11 cellular contexts compared by ENCODE assay signal in the genomic region with DNA sequence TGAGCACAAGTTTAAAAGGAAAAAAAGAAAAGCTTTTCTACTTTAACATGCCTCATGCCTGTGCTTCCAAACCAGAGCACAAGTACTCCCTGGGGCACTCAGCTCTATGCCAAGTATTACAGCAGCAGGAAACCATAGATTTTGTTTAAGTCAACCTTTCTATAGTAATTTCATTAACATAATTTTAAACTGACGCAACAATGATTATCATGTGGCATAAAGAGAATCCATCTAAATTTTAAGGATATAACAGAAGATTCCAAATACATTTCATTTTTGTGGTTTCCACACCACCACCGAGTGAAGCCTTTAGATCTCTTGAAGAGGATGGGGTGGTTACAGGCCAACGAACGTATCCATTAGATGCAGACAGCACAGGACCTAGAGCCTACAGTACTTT.
DNase-seq lines count a peak whose midpoint lies in the region; ATAC-seq and TF ChIP-seq lines count a peak whose summit lies in the region.
"Had no signal": no experiment of that assay in that cellular context is flagged by ENCODE, and none has a peak within 500 bp of the region (broad histone marks: within the 10 kb centered on the region; RNA-seq: fewer than 3 reads in every experiment).

No MANE protein-coding gene starts in this region.

- POLR2A ChIA-PET in WTC11 (lab: Charles Lee): no interaction called here

- TF ChIP-seq POLR2A in testis (IDR thresholded peaks at IDR 0.05): no peak
- TF ChIP-seq POLR2A in esophagus muscularis mucosa (IDR thresholded peaks at IDR 0.05; ENCODE audit: low read depth): no peak

- H3K27ac Mint-ChIP-seq in WTC11: no peak overlapping the region
- peak overlapping the region; percentile 97 for H3K27ac Mint-ChIP-seq in nephron progenitor cell

- peaks cover 6% of the 10 kb centered on the region; the same call in 1 of the 2 replicates for H3K36me3 Mint-ChIP-seq in WTC11
- no peaks in the 10 kb centered on the region for H3K36me3 Mint-ChIP-seq in nephron progenitor cell (ENCODE audit: low read depth)
- H3K36me3 Mint-ChIP-seq: immature natural killer cell had no signal

- H3K4me1 Mint-ChIP-seq in WTC11 (peaks cover 69% of the 10 kb centered on the region), nephron progenitor cell (peaks cover 68% of the 10 kb centered on the region)

- 65 to 78% methylated on average over 4 of the region's 4 CpGs for WGBS in testis, 2 donors
- WGBS in esophagus muscularis mucosa: 78% methylated on average over 4 of the region's 4 CpGs

- CTCF ChIA-PET in WTC11 (lab: Charles Lee): interaction anchor here (0.8 to 1.5 kb wide), 2 partner anchors 105 to 266 kb away, joined by 3 read pairs; no protein-coding TSS in a partner anchor

- H3K4me3 ChIP-seq in testis: no peak overlapping the region
- H3K4me3 ChIP-seq in esophagus muscularis mucosa: no peak overlapping the region
- H3K4me3 ChIP-seq: SJSA1 had no signal

- H3K36me3 ChIP-seq in testis (ENCODE audit: low read depth, missing control alignments): no peaks in the 10 kb centered on the region
- H3K36me3 ChIP-seq in esophagus muscularis mucosa: no peaks in the 10 kb centered on the region
- H3K36me3 ChIP-seq: SJSA1 had no signal

- H3K27me3 Mint-ChIP-seq in WTC11 (ENCODE audit: low read depth) (no peaks in the 10 kb centered on the region), nephron progenitor cell (ENCODE audit: low read depth, poor library complexity) (no peaks in the 10 kb centered on the region)

- DNase-seq in WTC11 (ENCODE audit: low spot score) (no peak), nephron progenitor cell (no peak), HUDEP-2 (lab: John Stamatoyannopoulos, UW; ENCODE audit: unreplicated experiment in 76 of 76) (no peak), testis (no peak), esophagus muscularis mucosa (ENCODE audit: extremely low spot score) (no peak), cortex of kidney (lab: John Stamatoyannopoulos, UW) (no peak)
- DNase-seq: immature natural killer cell; stimulated activated CD4-positive, alpha-beta T cell treated with anti-CD3 and anti-CD28 coated beads, Interleukin-12 subunit alpha, Interleukin-12 subunit beta, amount 100 ng/mL, for 4 hours had no signal

- intact Hi-C loops in testis (cut with DNase I; ENCODE audit: low total_unique reads): no loop called here
- intact Hi-C loops in esophagus muscularis mucosa (cut with DNase I): no loop called here

- TF ChIP-seq EP300 in esophagus muscularis mucosa (IDR thresholded peaks at IDR 0.05): no peak

- peaks cover under 1% of the 10 kb centered on the region; the same call in 1 of the 2 replicates for H3K9me3 Mint-ChIP-seq in WTC11
- peaks cover under 1% of the 10 kb centered on the region for H3K9me3 Mint-ChIP-seq in nephron progenitor cell
- H3K9me3 Mint-ChIP-seq: immature natural killer cell had no signal

- H3K4me1 ChIP-seq in testis (peaks cover 6% of the 10 kb centered on the region), esophagus muscularis mucosa (peaks cover 16 to 38% (median 30%) of the 10 kb centered on the region in 4 donors)
- H3K4me1 ChIP-seq: SJSA1 had no signal

- no peak for TF ChIP-seq CTCF in WTC11 (IDR thresholded peaks at IDR 0.05)
- no peak for TF ChIP-seq CTCF in nephron progenitor cell (IDR thresholded peaks at IDR 0.05)
- no peak for TF ChIP-seq CTCF in testis (IDR thresholded peaks at IDR 0.05)
- TF ChIP-seq CTCF in esophagus muscularis mucosa (IDR thresholded peaks at IDR 0.05): no peak

- ATAC-seq in GM18907 (IDR thresholded peaks at IDR 0.05; ENCODE audit: unreplicated experiment) (peak; percentile 18), HG02798 (IDR thresholded peaks at IDR 0.05; ENCODE audit: poor library complexity, unreplicated experiment) (peak; percentile 15), WTC11 (0 out of 2 replicates have a peak, but pooled peaks have one; percentile 30)

- H3K9me3 ChIP-seq in testis (no peaks in the 10 kb centered on the region), esophagus muscularis mucosa (no peaks in the 10 kb centered on the region)
- H3K9me3 ChIP-seq: SJSA1 had no signal

- H3K27me3 ChIP-seq in testis (no peaks in the 10 kb centered on the region), esophagus muscularis mucosa (no peaks in the 10 kb centered on the region)
- H3K27me3 ChIP-seq: SJSA1 had no signal

- H3K4me3 Mint-ChIP-seq in WTC11: no peak overlapping the region
- no peak overlapping the region for H3K4me3 Mint-ChIP-seq in nephron progenitor cell

- peak overlapping the region in 1 of 2 donors; percentile 8 for H3K27ac ChIP-seq in testis
- no peak overlapping the region for H3K27ac ChIP-seq in esophagus muscularis mucosa (replicated peaks in 1 of 4)
- H3K27ac ChIP-seq: SJSA1 had no signal

TF ChIP-seq in WTC11, 78 proteins besides CTCF, POLR2A, EP300 and RAD21:
- TF ChIP-seq NFE2L1 (CRISPR knock-in tag; IDR thresholded peaks at IDR 0.05) (no peak), RELA (CRISPR knock-in tag; IDR thresholded peaks at IDR 0.05; ENCODE audit: borderline replicate concordance) (no peak), ZNF263 (CRISPR knock-in tag; IDR thresholded peaks at IDR 0.05; ENCODE audit: low read depth) (no peak)
- TF ChIP-seq, protein P1, sequence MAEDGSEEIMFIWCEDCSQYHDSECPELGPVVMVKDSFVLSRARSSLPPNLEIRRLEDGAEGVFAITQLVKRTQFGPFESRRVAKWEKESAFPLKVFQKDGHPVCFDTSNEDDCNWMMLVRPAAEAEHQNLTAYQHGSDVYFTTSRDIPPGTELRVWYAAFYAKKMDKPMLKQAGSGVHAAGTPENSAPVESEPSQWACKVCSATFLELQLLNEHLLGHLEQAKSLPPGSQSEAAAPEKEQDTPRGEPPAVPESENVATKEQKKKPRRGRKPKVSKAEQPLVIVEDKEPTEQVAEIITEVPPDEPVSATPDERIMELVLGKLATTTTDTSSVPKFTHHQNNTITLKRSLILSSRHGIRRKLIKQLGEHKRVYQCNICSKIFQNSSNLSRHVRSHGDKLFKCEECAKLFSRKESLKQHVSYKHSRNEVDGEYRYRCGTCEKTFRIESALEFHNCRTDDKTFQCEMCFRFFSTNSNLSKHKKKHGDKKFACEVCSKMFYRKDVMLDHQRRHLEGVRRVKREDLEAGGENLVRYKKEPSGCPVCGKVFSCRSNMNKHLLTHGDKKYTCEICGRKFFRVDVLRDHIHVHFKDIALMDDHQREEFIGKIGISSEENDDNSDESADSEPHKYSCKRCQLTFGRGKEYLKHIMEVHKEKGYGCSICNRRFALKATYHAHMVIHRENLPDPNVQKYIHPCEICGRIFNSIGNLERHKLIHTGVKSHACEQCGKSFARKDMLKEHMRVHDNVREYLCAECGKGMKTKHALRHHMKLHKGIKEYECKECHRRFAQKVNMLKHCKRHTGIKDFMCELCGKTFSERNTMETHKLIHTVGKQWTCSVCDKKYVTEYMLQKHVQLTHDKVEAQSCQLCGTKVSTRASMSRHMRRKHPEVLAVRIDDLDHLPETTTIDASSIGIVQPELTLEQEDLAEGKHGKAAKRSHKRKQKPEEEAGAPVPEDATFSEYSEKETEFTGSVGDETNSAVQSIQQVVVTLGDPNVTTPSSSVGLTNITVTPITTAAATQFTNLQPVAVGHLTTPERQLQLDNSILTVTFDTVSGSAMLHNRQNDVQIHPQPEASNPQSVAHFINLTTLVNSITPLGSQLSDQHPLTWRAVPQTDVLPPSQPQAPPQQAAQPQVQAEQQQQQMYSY (CRISPR knock-in tag; IDR thresholded peaks at IDR 0.05): no peak
- TF ChIP-seq, protein P2, sequence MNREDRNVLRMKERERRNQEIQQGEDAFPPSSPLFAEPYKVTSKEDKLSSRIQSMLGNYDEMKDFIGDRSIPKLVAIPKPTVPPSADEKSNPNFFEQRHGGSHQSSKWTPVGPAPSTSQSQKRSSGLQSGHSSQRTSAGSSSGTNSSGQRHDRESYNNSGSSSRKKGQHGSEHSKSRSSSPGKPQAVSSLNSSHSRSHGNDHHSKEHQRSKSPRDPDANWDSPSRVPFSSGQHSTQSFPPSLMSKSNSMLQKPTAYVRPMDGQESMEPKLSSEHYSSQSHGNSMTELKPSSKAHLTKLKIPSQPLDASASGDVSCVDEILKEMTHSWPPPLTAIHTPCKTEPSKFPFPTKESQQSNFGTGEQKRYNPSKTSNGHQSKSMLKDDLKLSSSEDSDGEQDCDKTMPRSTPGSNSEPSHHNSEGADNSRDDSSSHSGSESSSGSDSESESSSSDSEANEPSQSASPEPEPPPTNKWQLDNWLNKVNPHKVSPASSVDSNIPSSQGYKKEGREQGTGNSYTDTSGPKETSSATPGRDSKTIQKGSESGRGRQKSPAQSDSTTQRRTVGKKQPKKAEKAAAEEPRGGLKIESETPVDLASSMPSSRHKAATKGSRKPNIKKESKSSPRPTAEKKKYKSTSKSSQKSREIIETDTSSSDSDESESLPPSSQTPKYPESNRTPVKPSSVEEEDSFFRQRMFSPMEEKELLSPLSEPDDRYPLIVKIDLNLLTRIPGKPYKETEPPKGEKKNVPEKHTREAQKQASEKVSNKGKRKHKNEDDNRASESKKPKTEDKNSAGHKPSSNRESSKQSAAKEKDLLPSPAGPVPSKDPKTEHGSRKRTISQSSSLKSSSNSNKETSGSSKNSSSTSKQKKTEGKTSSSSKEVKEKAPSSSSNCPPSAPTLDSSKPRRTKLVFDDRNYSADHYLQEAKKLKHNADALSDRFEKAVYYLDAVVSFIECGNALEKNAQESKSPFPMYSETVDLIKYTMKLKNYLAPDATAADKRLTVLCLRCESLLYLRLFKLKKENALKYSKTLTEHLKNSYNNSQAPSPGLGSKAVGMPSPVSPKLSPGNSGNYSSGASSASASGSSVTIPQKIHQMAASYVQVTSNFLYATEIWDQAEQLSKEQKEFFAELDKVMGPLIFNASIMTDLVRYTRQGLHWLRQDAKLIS (CRISPR knock-in tag; IDR thresholded peaks at IDR 0.05; ENCODE audit: borderline replicate concordance): no peak
